Comparison of ENCODE assay signal across 27 cellular contexts in genomic region chr2:98442488-98442887, GRCh38. TPM values are rescaled to one million over a fixed set of nuclear protein-coding genes. Genes with fewer than 3 reads are reported as not detected.
A peak's percentile ranks its signal among the peaks of the same experiment; 100 is the strongest.
DNase-seq lines count a peak whose midpoint lies in the region; ATAC-seq, FAIRE-seq and TF ChIP-seq lines count a peak whose summit lies in the region.
"Had no signal": no experiment of that assay in that cellular context is flagged by ENCODE, and none has a peak within 500 bp of the region (broad histone marks: within the 10 kb centered on the region; RNA-seq: fewer than 3 reads in every experiment).

No MANE protein-coding gene starts in this region.

- H3K4me1 Mint-ChIP-seq in activated naive CD4-positive, alpha-beta T cell treated with anti-CD3 and anti-CD28 coated beads, Interleukin-2, amount 10 ng/mL, durations not matched to agents 7 days and 5 days, result peaks cover 44% of the 10 kb centered on the region
- peaks cover 38% of the 10 kb centered on the region for H3K4me1 Mint-ChIP-seq in activated naive CD4-positive, alpha-beta T cell treated with anti-CD3 and anti-CD28 coated beads for 36 hours (ENCODE audit: low read depth)
- H3K4me1 Mint-ChIP-seq in IgD-negative memory B cell, result peaks cover 13 to 19% (median 16%) of the 10 kb centered on the region in 3 donors
- H3K4me1 Mint-ChIP-seq in stimulated activated effector memory CD8-positive, alpha-beta T cell treated with anti-CD3 and anti-CD28 coated beads, Interleukin-12 subunit alpha, Interleukin-12 subunit beta, amount 100 ng/mL, for 72 hours, result peaks cover 40% of the 10 kb centered on the region

- no peaks in the 10 kb centered on the region for H3K27me3 ChIP-seq in iPS-18a (ENCODE audit: control insufficient read depth, insufficient read depth, low read length)
- H3K27me3 ChIP-seq: BE2C, neutrophil, right lobe of liver, thyroid gland, vagina had no signal

- H3K36me3 Mint-ChIP-seq in activated naive CD4-positive, alpha-beta T cell treated with anti-CD3 and anti-CD28 coated beads, Interleukin-2, amount 10 ng/mL, durations not matched to agents 7 days and 5 days, result peaks cover 40% of the 10 kb centered on the region
- peaks cover 3% of the 10 kb centered on the region for H3K36me3 Mint-ChIP-seq in activated naive CD4-positive, alpha-beta T cell treated with anti-CD3 and anti-CD28 coated beads for 36 hours (ENCODE audit: low read depth)
- peaks cover 1% of the 10 kb centered on the region for H3K36me3 Mint-ChIP-seq in IgD-negative memory B cell
- peaks cover 20% of the 10 kb centered on the region for H3K36me3 Mint-ChIP-seq in stimulated activated effector memory CD8-positive, alpha-beta T cell treated with anti-CD3 and anti-CD28 coated beads, Interleukin-12 subunit alpha, Interleukin-12 subunit beta, amount 100 ng/mL, for 72 hours

- H3K36me3 ChIP-seq in iPS-18a (ENCODE audit: control insufficient read depth, low read depth, low read length), result no peaks in the 10 kb centered on the region
- H3K36me3 ChIP-seq: BE2C, neutrophil, prostate gland, right lobe of liver, SJSA1, thyroid gland, vagina had no signal

- WGBS in lower leg skin, 2 donors, result 73 to 76% methylated on average over 4 of the region's 4 CpGs

- intact Hi-C loops in activated naive CD4-positive, alpha-beta T cell treated with anti-CD3 and anti-CD28 coated beads for 36 hours (cut with micrococcal nuclease), result no loop called here
- intact Hi-C loops in lower leg skin (cut with DNase I; ENCODE audit: low total_unique reads), result no loop called here

- H3K4me3 ChIP-seq in iPS-18a (ENCODE audit: low read length) (peak overlapping the region; percentile 30), lower leg skin (ENCODE audit: low read depth, poor library complexity, severe bottlenecking) (no peak overlapping the region)
- H3K4me3 ChIP-seq: coronary artery, prostate gland, right lobe of liver, SJSA1, thyroid gland, vagina had no signal

- peak overlapping the region; percentile 29 for H3K4me3 Mint-ChIP-seq in activated naive CD4-positive, alpha-beta T cell treated with anti-CD3 and anti-CD28 coated beads, Interleukin-2, amount 10 ng/mL, durations not matched to agents 7 days and 5 days
- H3K4me3 Mint-ChIP-seq in activated naive CD4-positive, alpha-beta T cell treated with anti-CD3 and anti-CD28 coated beads for 36 hours, result no peak overlapping the region
- peak overlapping the region; percentile 25 to 75 (median 56) for H3K4me3 Mint-ChIP-seq in IgD-negative memory B cell
- H3K4me3 Mint-ChIP-seq in stimulated activated effector memory CD8-positive, alpha-beta T cell treated with anti-CD3 and anti-CD28 coated beads, Interleukin-12 subunit alpha, Interleukin-12 subunit beta, amount 100 ng/mL, for 72 hours, result no peak overlapping the region

- no peak overlapping the region for H3K27ac Mint-ChIP-seq in activated naive CD4-positive, alpha-beta T cell treated with anti-CD3 and anti-CD28 coated beads, Interleukin-2, amount 10 ng/mL, durations not matched to agents 7 days and 5 days
- no peak overlapping the region for H3K27ac Mint-ChIP-seq in activated naive CD4-positive, alpha-beta T cell treated with anti-CD3 and anti-CD28 coated beads for 36 hours
- peak overlapping the region in 1 of 3 donors; percentile 9 for H3K27ac Mint-ChIP-seq in IgD-negative memory B cell
- H3K27ac Mint-ChIP-seq in stimulated activated effector memory CD8-positive, alpha-beta T cell treated with anti-CD3 and anti-CD28 coated beads, Interleukin-12 subunit alpha, Interleukin-12 subunit beta, amount 100 ng/mL, for 72 hours, result peak overlapping the region; percentile 6

- H3K27me3 Mint-ChIP-seq in activated naive CD4-positive, alpha-beta T cell treated with anti-CD3 and anti-CD28 coated beads, Interleukin-2, amount 10 ng/mL, durations not matched to agents 7 days and 5 days, result peaks cover 4% of the 10 kb centered on the region
- H3K27me3 Mint-ChIP-seq in activated naive CD4-positive, alpha-beta T cell treated with anti-CD3 and anti-CD28 coated beads for 36 hours (ENCODE audit: low read depth), result no peaks in the 10 kb centered on the region
- no peaks in the 10 kb centered on the region for H3K27me3 Mint-ChIP-seq in IgD-negative memory B cell

- no peak overlapping the region for H3K9ac ChIP-seq in iPS-18a (ENCODE audit: low read length)

- H3K4me1 ChIP-seq in iPS-18a (ENCODE audit: control insufficient read depth, low read depth, low read length), result peaks cover 57% of the 10 kb centered on the region
- H3K4me1 ChIP-seq: BE2C, prostate gland had no signal

- ATAC-seq in stimulated activated effector memory CD8-positive, alpha-beta T cell treated with anti-CD3 and anti-CD28 coated beads, Interleukin-12 subunit alpha, Interleukin-12 subunit beta, amount 100 ng/mL, for 72 hours, result no peak
- ATAC-seq: right lobe of liver had no signal

- TF ChIP-seq CTCF in D721Med (IDR thresholded peaks at IDR 0.05; ENCODE audit: insufficient read depth, missing control alignments) (no peak), lower leg skin (IDR thresholded peaks at IDR 0.05) (no peak)

- no peak for DNase-seq in activated naive CD4-positive, alpha-beta T cell treated with anti-CD3 and anti-CD28 coated beads, Interleukin-2, amount 10 ng/mL, durations not matched to agents 7 days and 5 days
- no peak for DNase-seq in activated naive CD4-positive, alpha-beta T cell treated with anti-CD3 and anti-CD28 coated beads for 36 hours
- DNase-seq in stimulated activated effector memory CD8-positive, alpha-beta T cell treated with anti-CD3 and anti-CD28 coated beads, Interleukin-12 subunit alpha, Interleukin-12 subunit beta, amount 100 ng/mL, for 72 hours (ENCODE audit: low spot score in 2 of 2), result peak in 1 of 2 donors; percentile 18
- DNase-seq in D721Med (ENCODE audit: insufficient read length, low spot score) (no peak), lower leg skin (ENCODE audit: low spot score in 2 of 2) (no peak), NCI-H1930 (lab: John Stamatoyannopoulos, UW) (no peak)
- DNase-seq: activated CD4-positive, alpha-beta T cell treated with anti-CD3 and anti-CD28 coated beads, Interleukin-2, amount 50 U/mL, for 4 hours; activated CD4-positive, CD25-positive, alpha-beta regulatory T cell; activated CD8-positive, alpha-beta memory T cell treated with anti-CD3 and anti-CD28 coated beads, Interleukin-2, amount 50 U/mL, for 4 hours; BE2C; effector memory CD4-positive, alpha-beta T cell; H7; hypothalamus; IMR-90; NCI-H1694; right lobe of liver; stimulated activated CD8-positive, alpha-beta memory T cell treated with anti-CD3 and anti-CD28 coated beads, Interleukin-4, amount 100 ng/mL, for 48 hours; thyroid gland had no signal

- no peak for TF ChIP-seq POLR2A in lower leg skin (IDR thresholded peaks at IDR 0.05)

- H3K9me3 Mint-ChIP-seq in activated naive CD4-positive, alpha-beta T cell treated with anti-CD3 and anti-CD28 coated beads, Interleukin-2, amount 10 ng/mL, durations not matched to agents 7 days and 5 days, result peaks cover 25% of the 10 kb centered on the region
- peaks cover 11% of the 10 kb centered on the region for H3K9me3 Mint-ChIP-seq in activated naive CD4-positive, alpha-beta T cell treated with anti-CD3 and anti-CD28 coated beads for 36 hours
- peaks cover 0 to 17% (median 10%) of the 10 kb centered on the region in 3 donors for H3K9me3 Mint-ChIP-seq in IgD-negative memory B cell
- H3K9me3 Mint-ChIP-seq in stimulated activated effector memory CD8-positive, alpha-beta T cell treated with anti-CD3 and anti-CD28 coated beads, Interleukin-12 subunit alpha, Interleukin-12 subunit beta, amount 100 ng/mL, for 72 hours, result peaks cover 6% of the 10 kb centered on the region

- peak overlapping the region; percentile 57 for H3K27ac ChIP-seq in iPS-18a (ENCODE audit: low read length)
- H3K27ac ChIP-seq: coronary artery, neutrophil, prostate gland, right lobe of liver, RWPE1, SJSA1, thyroid gland, vagina had no signal

- CTCF ChIA-PET in activated naive CD4-positive, alpha-beta T cell treated with anti-CD3 and anti-CD28 coated beads, Interleukin-2, amount 10 ng/mL, durations not matched to agents 7 days and 5 days (lab: Charles Lee), result no interaction called here
- CTCF ChIA-PET in activated naive CD4-positive, alpha-beta T cell treated with anti-CD3 and anti-CD28 coated beads for 36 hours (lab: Charles Lee), result interaction anchor here (0.9 kb wide), 1 partner anchor 29 kb away, joined by 3 read pairs; no protein-coding TSS in a partner anchor

- no peak for FAIRE-seq in D721Med (lab: Jason Lieb, UNC)
- FAIRE-seq: GM12891 had no signal

- no peaks in the 10 kb centered on the region for H3K9me3 ChIP-seq in iPS-18a (ENCODE audit: control insufficient read depth, low read depth, low read length)
- H3K9me3 ChIP-seq: BE2C, neutrophil, prostate gland, right lobe of liver, thyroid gland, vagina had no signal

RNA-seq across cellular contexts. Expression of gene INPP4A, which starts 2.2 kb away (rescaled TPM):
- total RNA-seq in activated naive CD4-positive, alpha-beta T cell treated with anti-CD3 and anti-CD28 coated beads for 36 hours, result 10 to 100 TPM; 33.1 to 34.8 TPM
- polyA plus RNA-seq in IgD-negative memory B cell, result 8.2 TPM
- total RNA-seq in lower leg skin, result 10 to 100 TPM in 3 of 4 donors, 1 to 10 TPM in 1; 6.7 to 15.5 (median 10.7) TPM

Comparison
In these comparisons a context has a peak if more than half of its experiments do, and no peak if none do; other contexts are left out.
1. H3K4me3 Mint-ChIP-seq: peak in activated naive CD4-positive, alpha-beta T cell treated with anti-CD3 and anti-CD28 coated beads, Interleukin-2, amount 10 ng/mL, durations not matched to agents 7 days and 5 days (single experiment) and IgD-negative memory B cell (4 of 4); none in activated naive CD4-positive, alpha-beta T cell treated with anti-CD3 and anti-CD28 coated beads for 36 hours (single experiment) and stimulated activated effector memory CD8-positive, alpha-beta T cell treated with anti-CD3 and anti-CD28 coated beads, Interleukin-12 subunit alpha, Interleukin-12 subunit beta, amount 100 ng/mL, for 72 hours (single experiment).